Comparison of ENCODE assay signal across 8 cellular contexts in genomic region chrX:47523713-47524166, GRCh38. TPM values are rescaled to one million over a fixed set of nuclear protein-coding genes. Genes with fewer than 3 reads are reported as not detected.
DNase-seq lines count a peak whose midpoint lies in the region; ATAC-seq and TF ChIP-seq lines count a peak whose summit lies in the region.

No MANE protein-coding gene starts in this region.

- H3K4me1 ChIP-seq in ascending aorta (no peaks in the 10 kb centered on the region), liver (ENCODE audit: control insufficient read depth in 4 of 4, insufficient read depth in 4 of 4, low read length in 3 of 4) (peaks cover 0 to 6% (median 3%) of the 10 kb centered on the region in 4 donors)

- no peak overlapping the region for H3K27ac Mint-ChIP-seq in type B pancreatic cell

- H3K4me3 Mint-ChIP-seq in type B pancreatic cell = peak overlapping the region; percentile 82

- H3K36me3 ChIP-seq in ascending aorta (no peaks in the 10 kb centered on the region), liver (ENCODE audit: control insufficient read depth in 4 of 4, insufficient read depth in 3 of 4, low read depth in 1 of 4, low read length in 3 of 4) (no peaks in the 10 kb centered on the region)

- H3K9ac ChIP-seq in liver (ENCODE audit: low read depth in 1 of 2, low read length in 2 of 2) = no peak overlapping the region

- peak; percentile 43 for ATAC-seq in Right ventricle myocardium superior (ENCODE audit: poor library complexity)
- no peak for ATAC-seq in Right ventricle myocardium inferior
- ATAC-seq in HG03139 (IDR thresholded peaks at IDR 0.05; ENCODE audit: unreplicated experiment) = no peak

- H3K27me3 ChIP-seq in ascending aorta (no peaks in the 10 kb centered on the region), liver (ENCODE audit: control insufficient read depth in 4 of 4, insufficient read depth in 4 of 4, low read length in 3 of 4) (no peaks in the 10 kb centered on the region)

- intact Hi-C loops in Right ventricle myocardium superior (cut with DNase I) = loop anchor here (5.0 to 10.0 kb wide), 2 partner anchors 139 to 331 kb away; partner anchors contain the start of gene UBA1
- intact Hi-C loops in Right ventricle myocardium inferior (cut with DNase I) = loop anchor here (2.0 to 5.0 kb wide), 2 partner anchors 141 to 331 kb away; partner anchors contain the start of gene UBA1
- intact Hi-C loops in ascending aorta (cut with DNase I) = loop anchor here (1.0 to 5.0 kb wide), 4 partner anchors 41 to 329 kb away; partner anchors contain the start of gene ZNF41

- no peak for TF ChIP-seq CTCF in ascending aorta (IDR thresholded peaks at IDR 0.05)
- TF ChIP-seq CTCF in liver (IDR thresholded peaks at IDR 0.05; ENCODE audit: low read depth, low read length, missing input control) = no peak
- TF ChIP-seq CTCF in type B pancreatic cell (conservative IDR thresholded peaks at IDR 0.05) = peak; percentile 9

- no peak for TF ChIP-seq RAD21 in liver (IDR thresholded peaks at IDR 0.05)

- H3K4me1 Mint-ChIP-seq in type B pancreatic cell (ENCODE audit: unreplicated experiment) = no peaks in the 10 kb centered on the region

- H3K36me3 Mint-ChIP-seq in type B pancreatic cell = no peaks in the 10 kb centered on the region

- peaks cover 4% of the 10 kb centered on the region for H3K27me3 Mint-ChIP-seq in type B pancreatic cell

- H3K9me3 Mint-ChIP-seq in type B pancreatic cell = no peaks in the 10 kb centered on the region

- H3K4me3 ChIP-seq in ascending aorta (peak overlapping the region; percentile 53 to 65), liver (ENCODE audit: low read depth in 1 of 3, low read length in 3 of 3) (peak overlapping the region in 2 of 3 donors; percentile 42 to 54)

- H3K9me3 ChIP-seq in ascending aorta (peaks cover 0 to 4% of the 10 kb centered on the region in 2 donors), liver (ENCODE audit: control insufficient read depth in 4 of 4, low read length in 3 of 4) (no peaks in the 10 kb centered on the region)

- DNase-seq in Right ventricle myocardium superior (no peak), Right ventricle myocardium inferior (ENCODE audit: missing footprints) (no peak), ascending aorta (ENCODE audit: low spot score in 2 of 2) (no peak), type B pancreatic cell (ENCODE audit: extremely low spot score, unreplicated experiment) (no peak), COLO668 (lab: John Stamatoyannopoulos, UW; ENCODE audit: unreplicated experiment) (no peak), GF-D8 (lab: John Stamatoyannopoulos, UW) (no peak)

- 5% methylated on average over 34 of the region's 34 CpGs for WGBS in liver

- H3K27ac ChIP-seq in ascending aorta = no peak overlapping the region
- no peak overlapping the region for H3K27ac ChIP-seq in liver (ENCODE audit: low read depth in 1 of 2, low read length in 2 of 2)

TF ChIP-seq in liver, 16 proteins besides CTCF, POLR2A, EP300 and RAD21:
- TF ChIP-seq TAF1 (conservative IDR thresholded peaks at IDR 0.05) (no peak), FOXA1 (IDR thresholded peaks at IDR 0.05) (no peak), REST (IDR thresholded peaks at IDR 0.05) (no peak), GABPA (IDR thresholded peaks at IDR 0.05 in 1 of 2, conservative IDR thresholded peaks at IDR 0.05 in 1 of 2) (no peak), EGR1 (IDR thresholded peaks at IDR 0.05; ENCODE audit: low read depth in 2 of 2) (no peak), HNF4G (IDR thresholded peaks at IDR 0.05) (no peak), RXRA (IDR thresholded peaks at IDR 0.05) (no peak), JUND (IDR thresholded peaks at IDR 0.05) (no peak), FOXA2 (IDR thresholded peaks at IDR 0.05) (no peak), ATF3 (IDR thresholded peaks at IDR 0.05) (no peak), SP1 (IDR thresholded peaks at IDR 0.05) (no peak), ZBTB33 (IDR thresholded peaks at IDR 0.05) (no peak), NR2F2 (IDR thresholded peaks at IDR 0.05) (no peak), YY1 (IDR thresholded peaks at IDR 0.05) (no peak), HNF4A (conservative IDR thresholded peaks at IDR 0.05) (no peak)
- TF ChIP-seq, protein P1, sequence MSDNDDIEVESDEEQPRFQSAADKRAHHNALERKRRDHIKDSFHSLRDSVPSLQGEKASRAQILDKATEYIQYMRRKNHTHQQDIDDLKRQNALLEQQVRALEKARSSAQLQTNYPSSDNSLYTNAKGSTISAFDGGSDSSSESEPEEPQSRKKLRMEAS (IDR thresholded peaks at IDR 0.05) = no peak

RNA-seq across cellular contexts. Expression of gene ARAF, which starts 37.3 kb away (rescaled TPM):
- 65.7 TPM for total RNA-seq in Right ventricle myocardium superior
- 76.5 TPM for total RNA-seq in Right ventricle myocardium inferior
- total RNA-seq in ascending aorta = 56.1 TPM
- 10 to 100 TPM; 16.2 to 32.4 TPM for total RNA-seq in liver
- polyA plus RNA-seq in liver = 10 to 100 TPM; 45.4 to 59.8 TPM
- total RNA-seq in type B pancreatic cell (ENCODE audit: low replicate concordance) = 56.2 and 60.7 TPM in 2 replicates

RNA-seq across cellular contexts. Expression of gene ZNF41, which starts 40.7 kb away (rescaled TPM):
- total RNA-seq in Right ventricle myocardium superior (12.8 TPM), Right ventricle myocardium inferior (13.1 TPM), ascending aorta (2.7 TPM), liver (1 to 10 TPM; 2.9 to 5.0 TPM), type B pancreatic cell (ENCODE audit: low replicate concordance) (7.5 and 9.3 TPM in 2 replicates)
- polyA plus RNA-seq in liver = 1 to 10 TPM; 1.9 to 2.2 TPM

RNA-seq across cellular contexts. Expression of gene TIMP1, which starts 58.5 kb away (rescaled TPM):
- total RNA-seq in Right ventricle myocardium superior (62.7 TPM), Right ventricle myocardium inferior (112 TPM), ascending aorta (1,308 TPM), liver (10 to 100 TPM; 18.0 to 79.4 TPM), type B pancreatic cell (ENCODE audit: low replicate concordance) (31.8 and 95.4 TPM in 2 replicates)
- 1,000 to 10,000 TPM in 1 of 2 donors, 100 to 1,000 TPM in 1; 213 to 1,609 TPM for polyA plus RNA-seq in liver

Comparison
In these comparisons a context has a peak if more than half of its experiments do, and no peak if none do; other contexts are left out.
1. RNA of gene TIMP1, which starts 58.5 kb away (total RNA-seq): 1,308 TPM in ascending aorta (single experiment); 112 TPM in Right ventricle myocardium inferior (single experiment), 31.8 to 95.4 TPM in type B pancreatic cell, 18.0 to 79.4 TPM in liver and 62.7 TPM in Right ventricle myocardium superior (single experiment); every median in the first group is over 10 times any median in the second.